Comparison of ENCODE assay signal across 8 cellular contexts in the genomic region with DNA sequence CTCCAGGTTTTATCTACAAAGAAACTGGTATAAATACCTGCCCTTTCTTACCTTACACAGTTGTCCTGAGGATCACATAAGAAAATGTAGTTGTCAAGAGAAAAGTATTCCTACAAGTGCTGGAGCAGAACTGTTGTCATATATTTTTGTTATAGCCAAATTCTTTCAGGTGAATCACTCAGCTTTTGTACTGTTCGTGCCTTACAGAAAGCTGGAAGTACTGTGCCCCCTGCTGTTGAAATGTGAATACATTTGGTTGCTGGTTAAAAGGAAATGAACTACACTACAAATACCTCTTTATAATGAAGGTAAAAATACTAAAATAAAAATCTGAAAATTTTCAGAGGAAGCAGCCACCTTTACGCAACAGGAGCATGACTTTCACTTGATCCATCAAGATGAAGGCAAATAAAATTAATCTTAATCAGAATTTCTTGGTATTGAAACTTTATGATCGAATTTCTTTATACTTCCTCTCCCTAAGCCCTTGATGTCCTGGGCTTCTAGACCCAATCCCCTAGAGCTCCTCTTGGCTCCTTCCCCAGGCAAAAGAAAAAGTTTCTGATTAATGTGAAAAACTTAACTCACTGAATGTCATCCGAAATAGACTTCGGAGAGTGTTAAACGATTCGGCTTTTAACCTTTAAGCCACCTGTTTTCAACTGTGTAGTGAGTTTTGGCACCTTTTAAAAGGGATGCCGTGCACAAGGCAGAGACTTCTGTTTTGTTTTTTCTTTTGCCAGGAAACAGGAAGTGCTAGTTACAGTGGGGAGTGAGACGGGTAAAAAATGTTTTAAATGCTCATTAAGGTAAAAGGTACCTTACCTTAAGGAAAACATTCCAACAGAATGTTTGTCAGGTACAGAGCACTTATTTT. TPM values are rescaled to one million over a fixed set of nuclear protein-coding genes. Genes with fewer than 3 reads are reported as not detected.
DNase-seq lines count a peak whose midpoint lies in the region; ATAC-seq and TF ChIP-seq lines count a peak whose summit lies in the region.

No MANE protein-coding gene starts in this region.

- peaks cover 12% of the 10 kb centered on the region for H3K4me1 Mint-ChIP-seq in activated CD8-positive, alpha-beta memory T cell treated with anti-CD3 and anti-CD28 coated beads, Interleukin-2, amount 10 ng/mL, durations not matched to agents 7 days and 5 days

- peak overlapping the region; percentile 65 for H3K27ac Mint-ChIP-seq in activated CD8-positive, alpha-beta memory T cell treated with anti-CD3 and anti-CD28 coated beads, Interleukin-2, amount 10 ng/mL, durations not matched to agents 7 days and 5 days

- peak; percentile 53 for DNase-seq in activated CD8-positive, alpha-beta memory T cell treated with anti-CD3 and anti-CD28 coated beads, Interleukin-2, amount 10 ng/mL, durations not matched to agents 7 days and 5 days
- DNase-seq in activated CD8-positive, alpha-beta memory T cell treated with anti-CD3 and anti-CD28 coated beads, Interleukin-2, amount 50 U/mL, for 48 hours = no peak
- DNase-seq in HL-60 (ENCODE audit: low read depth in 1 of 2, low spot score in 1 of 2) (peak in 1 of 2 experiments; percentile 60), cerebellum (ENCODE audit: low spot score) (peak; percentile 10), T1000 (lab: John Stamatoyannopoulos, UW) (no peak)

- H3K27me3 ChIP-seq in HL-60 (ENCODE audit: insufficient read depth, poor library complexity, severe bottlenecking) (no peaks in the 10 kb centered on the region), mononuclear cell (ENCODE audit: insufficient read depth, low read length) (no peaks in the 10 kb centered on the region)

- H3K27ac ChIP-seq in HL-60 (replicated peaks) = peak overlapping the region; percentile 34

- H3K9me3 Mint-ChIP-seq in activated CD8-positive, alpha-beta memory T cell treated with anti-CD3 and anti-CD28 coated beads, Interleukin-2, amount 10 ng/mL, durations not matched to agents 7 days and 5 days (ENCODE audit: low read depth) = no peaks in the 10 kb centered on the region

- H3K4me3 ChIP-seq in HL-60 (replicated peaks; ENCODE audit: insufficient read depth, low read length) (no peak overlapping the region), mononuclear cell (ENCODE audit: low read length) (peak overlapping the region; percentile 4)

- H3K27me3 Mint-ChIP-seq in activated CD8-positive, alpha-beta memory T cell treated with anti-CD3 and anti-CD28 coated beads, Interleukin-2, amount 10 ng/mL, durations not matched to agents 7 days and 5 days = no peaks in the 10 kb centered on the region

- peaks cover 8% of the 10 kb centered on the region for H3K4me1 ChIP-seq in mononuclear cell (ENCODE audit: insufficient read depth, low read length)

- peak overlapping the region; percentile 42 for H3K4me3 Mint-ChIP-seq in activated CD8-positive, alpha-beta memory T cell treated with anti-CD3 and anti-CD28 coated beads, Interleukin-2, amount 10 ng/mL, durations not matched to agents 7 days and 5 days

- H3K9me3 ChIP-seq in mononuclear cell (ENCODE audit: low read depth, low read length) = no peaks in the 10 kb centered on the region

- peak; percentile 80 for ATAC-seq in activated CD8-positive, alpha-beta memory T cell treated with anti-CD3 and anti-CD28 coated beads, Interleukin-2, amount 10 ng/mL, durations not matched to agents 7 days and 5 days
- ATAC-seq in GM21381 (IDR thresholded peaks at IDR 0.05; ENCODE audit: unreplicated experiment) (peak; percentile 78), SK-N-SH treated with all-trans-retinoic acid at 6 μM for 48 hours (peak; percentile 97)

- TF ChIP-seq CTCF in HL-60 (IDR thresholded peaks at IDR 0.05; ENCODE audit: insufficient read depth, low read length) = peak; percentile 26

- peaks cover 9% of the 10 kb centered on the region for H3K36me3 Mint-ChIP-seq in activated CD8-positive, alpha-beta memory T cell treated with anti-CD3 and anti-CD28 coated beads, Interleukin-2, amount 10 ng/mL, durations not matched to agents 7 days and 5 days

- CTCF ChIA-PET in activated CD8-positive, alpha-beta memory T cell treated with anti-CD3 and anti-CD28 coated beads, Interleukin-2, amount 10 ng/mL, durations not matched to agents 7 days and 5 days (lab: Charles Lee) = interaction anchor here (0.7 to 2.5 kb wide), 10 partner anchors 12 to 259 kb away, joined by 3 to 25 read pairs (median 3); a partner anchor contains a TSS

TF ChIP-seq in SK-N-SH treated with all-trans-retinoic acid at 6 μM for 48 hours, 23 proteins besides CTCF, POLR2A, EP300 and RAD21:
- TF ChIP-seq, protein P1, sequence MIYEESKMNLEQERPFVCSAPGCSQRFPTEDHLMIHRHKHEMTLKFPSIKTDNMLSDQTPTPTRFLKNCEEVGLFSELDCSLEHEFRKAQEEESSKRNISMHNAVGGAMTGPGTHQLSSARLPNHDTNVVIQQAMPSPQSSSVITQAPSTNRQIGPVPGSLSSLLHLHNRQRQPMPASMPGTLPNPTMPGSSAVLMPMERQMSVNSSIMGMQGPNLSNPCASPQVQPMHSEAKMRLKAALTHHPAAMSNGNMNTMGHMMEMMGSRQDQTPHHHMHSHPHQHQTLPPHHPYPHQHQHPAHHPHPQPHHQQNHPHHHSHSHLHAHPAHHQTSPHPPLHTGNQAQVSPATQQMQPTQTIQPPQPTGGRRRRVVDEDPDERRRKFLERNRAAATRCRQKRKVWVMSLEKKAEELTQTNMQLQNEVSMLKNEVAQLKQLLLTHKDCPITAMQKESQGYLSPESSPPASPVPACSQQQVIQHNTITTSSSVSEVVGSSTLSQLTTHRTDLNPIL (CRISPR knock-in tag; IDR thresholded peaks at IDR 0.05; ENCODE audit: low read depth) = no peak
- TF ChIP-seq OSR1 (CRISPR knock-in tag; IDR thresholded peaks at IDR 0.05) (no peak), ZNF565 (CRISPR knock-in tag; conservative IDR thresholded peaks at IDR 0.05; ENCODE audit: low read depth) (no peak), SNAI2 (CRISPR knock-in tag; IDR thresholded peaks at IDR 0.05) (no peak), ISL1 (CRISPR knock-in tag; IDR thresholded peaks at IDR 0.05) (no peak), ZFP3 (CRISPR knock-in tag; IDR thresholded peaks at IDR 0.05) (no peak), ZFP30 (CRISPR knock-in tag; IDR thresholded peaks at IDR 0.05) (no peak), ZNF8 (CRISPR knock-in tag; IDR thresholded peaks at IDR 0.05) (no peak)
- TF ChIP-seq, protein P2, sequence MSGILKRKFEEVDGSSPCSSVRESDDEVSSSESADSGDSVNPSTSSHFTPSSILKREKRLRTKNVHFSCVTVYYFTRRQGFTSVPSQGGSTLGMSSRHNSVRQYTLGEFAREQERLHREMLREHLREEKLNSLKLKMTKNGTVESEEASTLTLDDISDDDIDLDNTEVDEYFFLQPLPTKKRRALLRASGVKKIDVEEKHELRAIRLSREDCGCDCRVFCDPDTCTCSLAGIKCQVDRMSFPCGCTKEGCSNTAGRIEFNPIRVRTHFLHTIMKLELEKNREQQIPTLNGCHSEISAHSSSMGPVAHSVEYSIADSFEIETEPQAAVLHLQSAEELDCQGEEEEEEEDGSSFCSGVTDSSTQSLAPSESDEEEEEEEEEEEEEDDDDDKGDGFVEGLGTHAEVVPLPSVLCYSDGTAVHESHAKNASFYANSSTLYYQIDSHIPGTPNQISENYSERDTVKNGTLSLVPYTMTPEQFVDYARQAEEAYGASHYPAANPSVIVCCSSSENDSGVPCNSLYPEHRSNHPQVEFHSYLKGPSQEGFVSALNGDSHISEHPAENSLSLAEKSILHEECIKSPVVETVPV (CRISPR knock-in tag; IDR thresholded peaks at IDR 0.05) = no peak

RNA-seq across cellular contexts. Expression of a gene that starts 12.5 kb away (rescaled TPM):
- 10 to 100 TPM in 1 of 2 experiments, 1 to 10 TPM in 1; 8.2 to 10.0 TPM for total RNA-seq in activated CD8-positive, alpha-beta memory T cell treated with anti-CD3 and anti-CD28 coated beads, Interleukin-2, amount 10 ng/mL, durations not matched to agents 7 days and 5 days
- total RNA-seq in cerebellum (59.8 TPM), mononuclear cell (10.7 TPM)

RNA-seq across cellular contexts. Expression of a gene that starts 12.5 kb away (rescaled TPM):
- total RNA-seq in activated CD8-positive, alpha-beta memory T cell treated with anti-CD3 and anti-CD28 coated beads, Interleukin-2, amount 10 ng/mL, durations not matched to agents 7 days and 5 days = 10 to 100 TPM in 1 of 2 experiments, 1 to 10 TPM in 1; 9.7 to 11.1 TPM
- total RNA-seq in cerebellum (10.2 TPM), mononuclear cell (14.0 TPM)

RNA-seq across cellular contexts. Expression of a gene that starts 24.4 kb away (rescaled TPM):
- under 1 TPM; 0.12 TPM for total RNA-seq in activated CD8-positive, alpha-beta memory T cell treated with anti-CD3 and anti-CD28 coated beads, Interleukin-2, amount 10 ng/mL, durations not matched to agents 7 days and 5 days
- not detected for total RNA-seq in cerebellum
- 0.10 TPM for total RNA-seq in mononuclear cell

Comparison
In these comparisons a context has a peak if more than half of its experiments do, and no peak if none do; other contexts are left out.
1. DNase-seq: peak in activated CD8-positive, alpha-beta memory T cell treated with anti-CD3 and anti-CD28 coated beads, Interleukin-2, amount 10 ng/mL, durations not matched to agents 7 days and 5 days (single experiment) and cerebellum (single experiment); none in activated CD8-positive, alpha-beta memory T cell treated with anti-CD3 and anti-CD28 coated beads, Interleukin-2, amount 50 U/mL, for 48 hours (single experiment) and T1000 (single experiment).
2. Peak in every context shown above with its lines, with median percentiles within 50 percentile points of each other: ATAC-seq.